Comparison of ENCODE assay signal across 5 cellular contexts in genomic region chr22:47811971-47812370, GRCh38.
"Had no signal": no experiment of that assay in that cellular context is flagged by ENCODE, and none has a peak within 500 bp of the region (broad histone marks: within the 10 kb centered on the region; RNA-seq: fewer than 3 reads in every experiment).

No MANE protein-coding gene starts in this region.

- H3K4me3 Mint-ChIP-seq: H9, IgD-negative memory B cell had no signal

- H3K4me3 ChIP-seq: GM23248 had no signal

- H3K4me1 Mint-ChIP-seq: IgD-negative memory B cell had no signal

- H3K27ac ChIP-seq: GM23248 had no signal

- ATAC-seq: HepG2 had no signal

- H3K27ac Mint-ChIP-seq: H9, IgD-negative memory B cell had no signal

- DNase-seq: GM23248, H9, HCEC 1CT had no signal
